In the genomic region with DNA sequence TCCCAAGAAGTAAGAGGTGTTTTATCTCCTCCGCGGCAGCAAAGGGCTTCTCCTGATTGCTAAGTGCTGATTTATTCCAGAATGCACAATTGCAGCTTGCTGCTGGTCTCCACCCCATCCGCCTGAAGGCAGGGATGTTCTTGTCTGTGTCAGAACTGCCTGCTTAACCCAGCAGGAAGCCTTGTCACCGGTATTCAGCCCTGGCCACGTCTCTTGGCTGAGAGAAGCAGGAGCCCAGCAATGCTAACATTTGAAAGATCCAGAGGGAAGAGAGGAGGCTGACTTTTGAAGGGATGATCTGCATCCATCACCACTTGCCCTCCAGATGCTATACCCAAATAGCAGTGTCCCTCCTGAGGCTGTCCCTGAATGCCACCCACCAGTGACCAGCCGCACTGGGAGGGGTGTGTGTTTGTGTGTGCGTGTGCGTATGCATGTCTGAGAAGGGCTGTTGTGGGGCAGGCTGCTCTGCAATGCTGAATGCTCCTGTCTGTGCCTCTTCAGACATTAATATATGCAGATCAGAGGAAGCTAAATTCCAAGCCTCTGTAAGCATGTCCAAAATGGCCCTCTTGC, we compare ENCODE assay signal across 9 cellular contexts. TPM values are rescaled to one million over a fixed set of nuclear protein-coding genes. Genes with fewer than 3 reads are reported as not detected.
DNase-seq lines count a peak whose midpoint lies in the region; ATAC-seq lines count a peak whose summit lies in the region.
"Had no signal": no experiment of that assay in that cellular context is flagged by ENCODE, and none has a peak within 500 bp of the region (broad histone marks: within the 10 kb centered on the region; RNA-seq: fewer than 3 reads in every experiment).

No MANE protein-coding gene starts in this region.

- H3K27ac Mint-ChIP-seq in activated naive CD4-positive, alpha-beta T cell treated with anti-CD3 and anti-CD28 coated beads, Interleukin-2, amount 50 U/mL, for 72 hours: peak overlapping the region; percentile 75 to 100

- peaks cover 14% of the 10 kb centered on the region for H3K4me1 ChIP-seq in stomach smooth muscle (ENCODE audit: control insufficient read depth, insufficient read depth, low read length)

- peak; percentile 41 to 81 (median 63) for DNase-seq in NCI-H1417 (lab: John Stamatoyannopoulos, UW)
- DNase-seq in NCI-H1417 treated with DMSO at 0.1 percent for 48 hours (lab: John Stamatoyannopoulos, UW): no peak
- peak in 1 of 2 donors; percentile 39 for DNase-seq in activated naive CD4-positive, alpha-beta T cell treated with anti-CD3 and anti-CD28 coated beads, Interleukin-2, amount 50 U/mL, for 72 hours (ENCODE audit: low spot score in 2 of 2)
- peak; percentile 93 for DNase-seq in islet precursor cell
- DNase-seq in HuH-7.5 (ENCODE audit: low spot score): no peak

- peaks cover 6 to 14% of the 10 kb centered on the region in 2 donors for H3K27me3 ChIP-seq in stomach smooth muscle (ENCODE audit: control insufficient read depth in 1 of 2, insufficient read depth in 2 of 2, low read length in 2 of 2)

- no peaks in the 10 kb centered on the region for H3K9me3 Mint-ChIP-seq in activated naive CD4-positive, alpha-beta T cell treated with anti-CD3 and anti-CD28 coated beads, Interleukin-2, amount 50 U/mL, for 72 hours

- no peak overlapping the region for H3K27ac ChIP-seq in stomach smooth muscle (ENCODE audit: low read length)

- peak in 1 of 2 donors; percentile 21 for ATAC-seq in activated naive CD4-positive, alpha-beta T cell treated with anti-CD3 and anti-CD28 coated beads, Interleukin-2, amount 50 U/mL, for 72 hours
- ATAC-seq in GM18909 (IDR thresholded peaks at IDR 0.05; ENCODE audit: poor library complexity, unreplicated experiment) (no peak), GM18511 (IDR thresholded peaks at IDR 0.05; ENCODE audit: unreplicated experiment) (no peak)

- peaks cover 0 to 13% of the 10 kb centered on the region in 2 donors for H3K36me3 Mint-ChIP-seq in activated naive CD4-positive, alpha-beta T cell treated with anti-CD3 and anti-CD28 coated beads, Interleukin-2, amount 50 U/mL, for 72 hours

- H3K9ac ChIP-seq in stomach smooth muscle (ENCODE audit: low read length in 2 of 2): no peak overlapping the region

- no peaks in the 10 kb centered on the region for H3K9me3 ChIP-seq in stomach smooth muscle (ENCODE audit: control insufficient read depth in 2 of 2, low read length in 2 of 2)

- peak overlapping the region; percentile 60 to 70 for H3K4me3 ChIP-seq in stomach smooth muscle (ENCODE audit: low read length in 2 of 2)

- H3K36me3 ChIP-seq in stomach smooth muscle (ENCODE audit: control insufficient read depth in 2 of 2, insufficient read depth in 2 of 2, low read length in 2 of 2): no peaks in the 10 kb centered on the region

RNA-seq across cellular contexts. Expression of a gene that starts 4.0 kb away (rescaled TPM):
- total RNA-seq in activated naive CD4-positive, alpha-beta T cell treated with anti-CD3 and anti-CD28 coated beads, Interleukin-2, amount 50 U/mL, for 72 hours: 10 to 100 TPM in 1 of 2 donors, 1 to 10 TPM in 1; 5.2 to 11.7 TPM
- total RNA-seq: LHCN-M2 had no signal

Comparison
In these comparisons a context has a peak if more than half of its experiments do, and no peak if none do; other contexts are left out.
1. DNase-seq: peak in NCI-H1417 (3 of 3) and islet precursor cell (single experiment); none in NCI-H1417 treated with DMSO at 0.1 percent for 48 hours (single experiment) and HuH-7.5 (single experiment).